19 cellular contexts compared by ENCODE assay signal in genomic region chr13:29761160-29761559, GRCh38.
A peak's percentile ranks its signal among the peaks of the same experiment; 100 is the strongest.
DNase-seq lines count a peak whose midpoint lies in the region; ATAC-seq and TF ChIP-seq lines count a peak whose summit lies in the region.
"Had no signal": no experiment of that assay in that cellular context is flagged by ENCODE, and none has a peak within 500 bp of the region (broad histone marks: within the 10 kb centered on the region; RNA-seq: fewer than 3 reads in every experiment).

No MANE protein-coding gene starts in this region.

- intact Hi-C loops in CD4-positive, alpha-beta T cell (cut with DNase I, micrococcal nuclease): loop anchor here in 1 of 2 experiments (10.0 kb wide), 1 partner anchor 694 kb away; no protein-coding TSS in a partner anchor

- peak overlapping the region; percentile 3 for H3K27ac Mint-ChIP-seq in CD4-positive, alpha-beta T cell
- H3K27ac Mint-ChIP-seq: B cell had no signal

- H3K4me1 ChIP-seq in HEK293 (ENCODE audit: control insufficient read depth, insufficient read depth, low read length): no peaks in the 10 kb centered on the region

- no peak overlapping the region for H3K4me3 ChIP-seq in HEK293 (ENCODE audit: low read depth, low read length)
- H3K4me3 ChIP-seq: BLaER1, GM12878 had no signal

- no peak for DNase-seq in CD4-positive, alpha-beta T cell
- DNase-seq in RWPE1 (ENCODE audit: low spot score) (no peak), ureter (ENCODE audit: low spot score) (no peak)
- DNase-seq: CD4-positive, alpha-beta memory T cell; DMS 273 treated with DMSO at 0.1 percent for 48 hours; DMS79; EL; GDM1; GOT3; H7; HCEC 1CT had no signal

- no peaks in the 10 kb centered on the region for H3K27me3 Mint-ChIP-seq in CD4-positive, alpha-beta T cell
- H3K27me3 Mint-ChIP-seq: B cell; CD4-positive, alpha-beta memory T cell had no signal

- peaks cover 47% of the 10 kb centered on the region for H3K4me1 Mint-ChIP-seq in CD4-positive, alpha-beta T cell (ENCODE audit: low read depth)

- no peaks in the 10 kb centered on the region for H3K9me3 Mint-ChIP-seq in CD4-positive, alpha-beta T cell

- TF ChIP-seq POLR2A in GM18505 (IDR thresholded peaks at IDR 0.05; ENCODE audit: borderline replicate concordance, extremely low read depth, insufficient read depth, insufficient read length): no peak

- no peak overlapping the region for H3K27ac ChIP-seq in CD4-positive, alpha-beta T cell (ENCODE audit: low read depth, low read length)
- H3K27ac ChIP-seq in HEK293 (ENCODE audit: extremely low read depth, low read depth, low read length) (no peak overlapping the region), VCaP (peak overlapping the region; percentile 56), RWPE1 (no peak overlapping the region)
- H3K27ac ChIP-seq: 22Rv1, BLaER1, C4-2B had no signal

- no peak overlapping the region for H3K4me3 Mint-ChIP-seq in CD4-positive, alpha-beta T cell
- H3K4me3 Mint-ChIP-seq: B cell; CD4-positive, alpha-beta memory T cell had no signal

- peaks cover 22% of the 10 kb centered on the region for H3K36me3 Mint-ChIP-seq in CD4-positive, alpha-beta T cell (ENCODE audit: low read depth)

- no peak for ATAC-seq in CD4-positive, alpha-beta T cell (ENCODE audit: poor library complexity)
- ATAC-seq in GM18505 (IDR thresholded peaks at IDR 0.05; ENCODE audit: unreplicated experiment): no peak

- no peak for TF ChIP-seq CTCF in CD4-positive, alpha-beta T cell (IDR thresholded peaks at IDR 0.05)
- TF ChIP-seq CTCF in HEK293 (tag by site-specific recombination; IDR thresholded peaks at IDR 0.05) (no peak), VCaP (conservative IDR thresholded peaks at IDR 0.05) (no peak), RWPE1 (conservative IDR thresholded peaks at IDR 0.05; ENCODE audit: low read depth) (no peak)

- H3K36me3 ChIP-seq in HEK293 (ENCODE audit: control insufficient read depth in 2 of 2, insufficient read depth in 1 of 2, low read length in 2 of 2): no peaks in the 10 kb centered on the region
- H3K36me3 ChIP-seq: BLaER1 had no signal

- H3K9me3 ChIP-seq in CD4-positive, alpha-beta T cell (ENCODE audit: control insufficient read depth, low read length): no peaks in the 10 kb centered on the region
- H3K9me3 ChIP-seq in HEK293 (ENCODE audit: control insufficient read depth, insufficient read depth, low read depth, low read length): no peaks in the 10 kb centered on the region

- POLR2A ChIA-PET in CD4-positive, alpha-beta T cell (lab: Charles Lee): interaction anchor here (0.9 kb wide), 1 partner anchor 10 kb away, joined by 3 read pairs; no protein-coding TSS in a partner anchor
- POLR2A ChIA-PET in HEK293 (lab: Yijun Ruan, JAX) (no interaction called here), RWPE1 (lab: Yijun Ruan, JAX; ENCODE audit: low non-redundant PET) (no interaction called here)

- no peaks in the 10 kb centered on the region for H3K27me3 ChIP-seq in CD4-positive, alpha-beta T cell (ENCODE audit: control insufficient read depth, insufficient read depth, low read length)
- H3K27me3 ChIP-seq: BLaER1 had no signal

- CTCF ChIA-PET in CD4-positive, alpha-beta T cell (lab: Charles Lee): no interaction called here
- CTCF ChIA-PET in HEK293 (lab: Yijun Ruan, JAX): no interaction called here
- CTCF ChIA-PET in RWPE1 (lab: Yijun Ruan, JAX): interaction anchor here (0.6 to 0.7 kb wide), 3 partner anchors 11 to 351 kb away, joined by 3 to 9 read pairs (median 5); no protein-coding TSS in a partner anchor

TF ChIP-seq in HEK293, 187 proteins besides CTCF, POLR2A, EP300 and RAD21:
- TF ChIP-seq ZNF843 (tag by site-specific recombination; IDR thresholded peaks at IDR 0.05): no peak
- TF ChIP-seq ZNF138 (tag by site-specific recombination; IDR thresholded peaks at IDR 0.05; ENCODE audit: borderline replicate concordance): no peak
- no peak for TF ChIP-seq GLIS2 (tag by site-specific recombination; IDR thresholded peaks at IDR 0.05)
- TF ChIP-seq ZNF341 (tag by site-specific recombination; IDR thresholded peaks at IDR 0.05; ENCODE audit: low read depth): no peak
- no peak for TF ChIP-seq ZNF510 (tag by site-specific recombination; IDR thresholded peaks at IDR 0.05; ENCODE audit: insufficient replicate concordance)
- TF ChIP-seq ZNF677 (tag by site-specific recombination; IDR thresholded peaks at IDR 0.05): no peak
- no peak for TF ChIP-seq ZNF629 (tag by site-specific recombination; IDR thresholded peaks at IDR 0.05)
- TF ChIP-seq TRIM28 (IDR thresholded peaks at IDR 0.05; ENCODE audit: borderline replicate concordance, low read length): no peak
- peak; percentile 85 for TF ChIP-seq ZNF146 (tag by site-specific recombination; IDR thresholded peaks at IDR 0.05)
- TF ChIP-seq, protein P1, sequence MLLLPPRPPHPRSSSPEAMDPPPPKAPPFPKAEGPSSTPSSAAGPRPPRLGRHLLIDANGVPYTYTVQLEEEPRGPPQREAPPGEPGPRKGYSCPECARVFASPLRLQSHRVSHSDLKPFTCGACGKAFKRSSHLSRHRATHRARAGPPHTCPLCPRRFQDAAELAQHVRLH (tag by site-specific recombination; IDR thresholded peaks at IDR 0.05): 0 out of 2 replicates have a peak, but pooled peaks have one; percentile 22
- TF ChIP-seq ZNF624 (tag by site-specific recombination; IDR thresholded peaks at IDR 0.05): no peak
- no peak for TF ChIP-seq ZNF830 (tag by site-specific recombination; IDR thresholded peaks at IDR 0.05; ENCODE audit: low read depth)
- no peak for TF ChIP-seq ZNF350 (tag by site-specific recombination; IDR thresholded peaks at IDR 0.05)
- TF ChIP-seq GLI2 (tag by site-specific recombination; IDR thresholded peaks at IDR 0.05; ENCODE audit: borderline replicate concordance, low read depth): no peak
- no peak for TF ChIP-seq TCF7L2 (IDR thresholded peaks at IDR 0.05; ENCODE audit: borderline replicate concordance, low read depth, low read length)
- TF ChIP-seq ZNF623 (tag by site-specific recombination; IDR thresholded peaks at IDR 0.05): no peak
